Comparison of ENCODE assay signal across 19 cellular contexts in genomic region chr1:177239792-177240191, GRCh38.
DNase-seq lines count a peak whose midpoint lies in the region; ATAC-seq and TF ChIP-seq lines count a peak whose summit lies in the region.
"Had no signal": no experiment of that assay in that cellular context is flagged by ENCODE, and none has a peak within 500 bp of the region (broad histone marks: within the 10 kb centered on the region; RNA-seq: fewer than 3 reads in every experiment).

No MANE protein-coding gene starts in this region.

- H3K9me2 ChIP-seq in GM23248 (ENCODE audit: insufficient read depth) (no peaks in the 10 kb centered on the region), GM23338 (ENCODE audit: insufficient read depth) (no peaks in the 10 kb centered on the region)

- H3K4me3 ChIP-seq in GM23248 = no peak overlapping the region
- no peak overlapping the region for H3K4me3 ChIP-seq in epithelial cell of esophagus (ENCODE audit: low read length)
- H3K4me3 ChIP-seq in GM23338 = no peak overlapping the region
- H3K4me3 ChIP-seq: BLaER1, GM12878 had no signal

- H3K27ac ChIP-seq in GM23248 = no peak overlapping the region
- H3K27ac ChIP-seq in foreskin keratinocyte = no peak overlapping the region
- no peak overlapping the region for H3K27ac ChIP-seq in GM23338 (ENCODE audit: low read depth)
- H3K27ac ChIP-seq: 22Rv1, BLaER1, C4-2B had no signal

- TF ChIP-seq CTCF in epithelial cell of esophagus (IDR thresholded peaks at IDR 0.05; ENCODE audit: insufficient read depth, low read depth, low read length, missing control alignments) (no peak), foreskin keratinocyte (conservative IDR thresholded peaks at IDR 0.05) (no peak), GM23338 (conservative IDR thresholded peaks at IDR 0.05; ENCODE audit: low read depth in 2 of 2) (no peak)

- in situ Hi-C loops in GM23248 (cut with MboI) = no loop called here
- in situ Hi-C loops in G401 (cut with HindIII; ENCODE audit: low sequenced_read_pairs) = no loop called here

- H2AFZ ChIP-seq in GM23248 (no peak overlapping the region), GM23338 (no peak overlapping the region)

- no peak overlapping the region for H3K4me2 ChIP-seq in GM23248 (ENCODE audit: unreplicated experiment)
- H3K4me2 ChIP-seq in GM23338 = no peak overlapping the region
- H3K4me2 ChIP-seq: BLaER1 had no signal

- no peak overlapping the region for H3K4me3 Mint-ChIP-seq in GM23338
- H3K4me3 Mint-ChIP-seq: B cell; CD4-positive, CD25-positive, alpha-beta regulatory T cell; CD8-positive, alpha-beta T cell had no signal

- ATAC-seq in foreskin keratinocyte = peak; percentile 37
- ATAC-seq in GM23338 = no peak
- ATAC-seq in GM21737 (IDR thresholded peaks at IDR 0.05; ENCODE audit: unreplicated experiment) = no peak
- ATAC-seq: CD8-positive, alpha-beta T cell; GM12878 had no signal

- H3K27me3 ChIP-seq in GM23248 (replicated peaks; ENCODE audit: insufficient read depth) = peaks cover 4% of the 10 kb centered on the region; the same call in 1 of the 2 replicates
- no peaks in the 10 kb centered on the region for H3K27me3 ChIP-seq in foreskin keratinocyte
- H3K27me3 ChIP-seq in GM23338 (ENCODE audit: insufficient read depth) = no peaks in the 10 kb centered on the region
- H3K27me3 ChIP-seq: BLaER1 had no signal

- H3K36me3 ChIP-seq in GM23248 (ENCODE audit: low read depth) (no peaks in the 10 kb centered on the region), GM23338 (ENCODE audit: insufficient read depth) (no peaks in the 10 kb centered on the region)
- H3K36me3 ChIP-seq: BLaER1 had no signal

- 35 to 63% methylated on average over 2 of the region's 2 CpGs for WGBS in GM23248 (ENCODE audit: low coverage in 1 of 2, low lambda C conversion rate in 2 of 2, missing lambda C conversion rate in 2 of 2), 2 experiments

- H4K20me1 ChIP-seq in GM23248 (ENCODE audit: insufficient read depth) (no peaks in the 10 kb centered on the region), GM23338 (replicated peaks; ENCODE audit: insufficient read depth) (no peaks in the 10 kb centered on the region)
- H4K20me1 ChIP-seq: BLaER1 had no signal

- H3K79me2 ChIP-seq in GM23248 (ENCODE audit: insufficient read depth) = no peaks in the 10 kb centered on the region
- H3K79me2 ChIP-seq in GM23338 (replicated peaks; ENCODE audit: insufficient read depth) = no peaks in the 10 kb centered on the region

- H3K9me3 ChIP-seq in GM23248 (ENCODE audit: low read depth) = no peaks in the 10 kb centered on the region
- H3K9me3 ChIP-seq: BLaER1, Caco-2 had no signal

- no peaks in the 10 kb centered on the region for H3K9me3 Mint-ChIP-seq in GM23338

- H3F3A ChIP-seq in GM23248 (ENCODE audit: insufficient read depth) (no peaks in the 10 kb centered on the region), GM23338 (replicated peaks; ENCODE audit: low read depth) (no peaks in the 10 kb centered on the region)

- H3K27ac Mint-ChIP-seq in GM23338 = no peak overlapping the region
- H3K27ac Mint-ChIP-seq: B cell; CD4-positive, CD25-positive, alpha-beta regulatory T cell; CD8-positive, alpha-beta T cell had no signal

- DNase-seq in GM23248 = peak; percentile 44
- DNase-seq in epithelial cell of esophagus (ENCODE audit: low read depth) = peak; percentile 55
- DNase-seq in foreskin keratinocyte = no peak
- no peak for DNase-seq in GM23338 (ENCODE audit: low spot score)
- DNase-seq in G401 (ENCODE audit: low spot score) = no peak
- DNase-seq: Caco-2; CD4-positive, CD25-positive, alpha-beta regulatory T cell; CD8-positive, alpha-beta T cell; DMS153; DND-41; GDM1; H7; HCEC 1CT had no signal

- H3K36me3 Mint-ChIP-seq in GM23338 (ENCODE audit: low read depth) = no peaks in the 10 kb centered on the region
- H3K36me3 Mint-ChIP-seq: CD4-positive, CD25-positive, alpha-beta regulatory T cell; CD8-positive, alpha-beta T cell had no signal

- peaks cover 8% of the 10 kb centered on the region; the same call in 2 of the 3 replicates for H3K4me1 Mint-ChIP-seq in GM23338
- H3K4me1 Mint-ChIP-seq: B cell; CD4-positive, CD25-positive, alpha-beta regulatory T cell had no signal

- H3K9ac ChIP-seq in GM23248 = no peak overlapping the region
- H3K9ac ChIP-seq: BLaER1 had no signal

- no peaks in the 10 kb centered on the region for H3K27me3 Mint-ChIP-seq in GM23338 (ENCODE audit: insufficient read depth, low read depth, poor library complexity)
- H3K27me3 Mint-ChIP-seq: CD4-positive, CD25-positive, alpha-beta regulatory T cell had no signal

- H3K4me1 ChIP-seq in GM23248 (ENCODE audit: insufficient read depth) = peaks cover 4% of the 10 kb centered on the region; the same call in 1 of the 2 replicates
- H3K4me1 ChIP-seq in foreskin keratinocyte = no peaks in the 10 kb centered on the region
- no peaks in the 10 kb centered on the region for H3K4me1 ChIP-seq in GM23338 (ENCODE audit: insufficient read depth)
- H3K4me1 ChIP-seq: BLaER1, Caco-2 had no signal

TF ChIP-seq in GM23338, 12 proteins besides CTCF, POLR2A, EP300 and RAD21 (continues in another document):
- TF ChIP-seq ZNF331 (CRISPR knock-in tag; IDR thresholded peaks at IDR 0.05; ENCODE audit: low read depth) = no peak
- TF ChIP-seq NANOG (IDR thresholded peaks at IDR 0.05; ENCODE audit: borderline replicate concordance) = no peak
- no peak for TF ChIP-seq ZNF462 (CRISPR knock-in tag; IDR thresholded peaks at IDR 0.05)
- no peak for TF ChIP-seq EZH2 (IDR thresholded peaks at IDR 0.05; ENCODE audit: low read depth, unreplicated experiment)
- TF ChIP-seq STAT1 (IDR thresholded peaks at IDR 0.05; ENCODE audit: unreplicated experiment) = no peak
- TF ChIP-seq JUNB (IDR thresholded peaks at IDR 0.05; ENCODE audit: unreplicated experiment) = no peak
- no peak for TF ChIP-seq CREB1 (CRISPR knock-in tag; IDR thresholded peaks at IDR 0.05; ENCODE audit: low read depth)

Comparison
In these comparisons a context has a peak if more than half of its experiments do, and no peak if none do; other contexts are left out.
1. DNase-seq: peak in GM23248 (single experiment) and epithelial cell of esophagus (single experiment); none in foreskin keratinocyte (0 of 2), GM23338 (single experiment) and G401 (single experiment).